ENCODE assay signal across 34 cellular contexts in the genomic region with DNA sequence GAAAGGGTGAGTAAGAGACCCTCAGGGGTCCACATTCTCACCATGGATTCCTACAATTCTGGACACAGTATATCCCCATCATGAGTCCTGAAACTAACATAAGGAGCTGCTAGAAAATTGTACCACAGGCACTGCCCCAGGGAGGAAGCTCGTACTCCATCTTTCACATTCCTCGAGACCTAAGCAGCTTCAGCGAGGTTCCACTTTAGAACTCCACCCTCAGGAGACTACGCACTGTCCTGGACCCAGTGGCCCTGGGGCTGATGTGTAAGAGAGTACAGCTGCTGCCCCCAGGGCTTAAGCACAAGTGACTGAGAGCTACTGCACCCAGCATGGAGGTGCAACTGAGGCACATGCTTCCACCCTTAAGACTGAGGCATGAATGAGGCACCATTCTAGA.
"Had no signal": no experiment of that assay in that cellular context is flagged by ENCODE, and none has a peak within 500 bp of the region (broad histone marks: within the 10 kb centered on the region; RNA-seq: fewer than 3 reads in every experiment).

No MANE protein-coding gene starts in this region.

- H3K27ac ChIP-seq: KMS-11 had no signal

- H3K9ac ChIP-seq: KMS-11 had no signal

- DNase-seq: Karpas-422, Kasumi-1, MG63, MM.1S, NCI-H1048, NCI-H1092, NCI-H1092 treated with DMSO at 0.1 percent for 48 hours, NCI-H1105, NCI-H1105 treated with DMSO at 0.1 percent for 48 hours, NCI-H1417, NCI-H1417 treated with DMSO at 0.1 percent for 48 hours, NCI-H1436, NCI-H1436 treated with DMSO at 0.1 percent for 48 hours, NCI-H146, NCI-H1694, NCI-H1694 treated with DMSO at 0.1 percent for 48 hours, NCI-H187, NCI-H187 treated with DMSO at 0.1 percent for 48 hours, NCI-H1930, NCI-H2029, NCI-H2029 treated with DMSO at 0.1 percent for 48 hours, NCI-H2081, NCI-H2081 treated with DMSO at 0.1 percent for 48 hours, NCI-H2107, NCI-H2171, NCI-H2171 treated with DMSO at 0.1 percent for 48 hours, NCI-H2227 treated with DMSO at 0.1 percent for 48 hours, NCI-H226, NCI-H345, NCI-H446, NCI-H446 treated with DMSO at 0.1 percent for 48 hours, NCI-H510A, NCI-H510A treated with DMSO at 0.1 percent for 48 hours had no signal

- H3K27me3 ChIP-seq: MG63 had no signal

- H3K9me3 ChIP-seq: MG63 had no signal

- H3K4me3 ChIP-seq: MG63 had no signal

- H3K4me2 ChIP-seq: KMS-11 had no signal

- H3K36me3 ChIP-seq: MG63 had no signal
